Comparison of ENCODE assay signal across 28 cellular contexts in the genomic region with DNA sequence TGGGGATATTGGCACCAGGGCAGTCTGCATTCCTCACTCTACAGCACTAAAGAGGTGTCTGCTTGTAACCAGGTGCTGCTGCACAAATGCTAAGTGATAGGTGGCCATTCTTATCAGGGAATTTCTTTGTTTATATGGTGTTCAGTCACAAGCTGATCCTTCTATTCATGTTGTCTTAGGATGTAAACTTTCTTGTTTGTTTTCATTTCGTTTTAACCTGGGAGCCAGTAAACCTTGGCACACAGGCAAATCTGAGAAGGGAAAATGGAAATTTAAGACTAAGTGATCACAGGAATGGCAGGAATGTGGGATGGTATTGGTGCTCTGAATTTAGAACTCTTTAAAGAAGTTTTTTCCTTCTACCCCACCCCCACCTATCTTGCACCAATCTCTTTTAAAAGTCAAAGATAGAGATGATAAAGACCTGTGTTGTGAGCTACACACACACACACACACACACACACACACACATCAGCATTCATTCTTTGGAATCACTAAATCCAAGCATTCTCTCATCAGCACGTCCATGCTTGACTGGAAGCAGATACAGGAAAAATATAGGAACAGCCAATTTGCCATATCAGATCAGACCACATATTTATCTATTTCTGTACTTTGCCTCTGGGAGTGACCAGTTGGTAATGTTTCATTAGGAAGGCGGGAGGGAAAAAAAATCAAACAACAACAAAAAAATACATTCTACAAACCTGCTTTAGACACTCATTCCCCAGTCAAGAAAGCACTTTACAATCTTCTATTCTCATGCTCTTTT.
A peak's percentile ranks its signal among the peaks of the same experiment; 100 is the strongest.
DNase-seq lines count a peak whose midpoint lies in the region; ATAC-seq and TF ChIP-seq lines count a peak whose summit lies in the region.
"Had no signal": no experiment of that assay in that cellular context is flagged by ENCODE, and none has a peak within 500 bp of the region (broad histone marks: within the 10 kb centered on the region; RNA-seq: fewer than 3 reads in every experiment).

No MANE protein-coding gene starts in this region.

- H3K9me2 ChIP-seq in SK-N-SH: no peaks in the 10 kb centered on the region
- no peaks in the 10 kb centered on the region for H3K9me2 ChIP-seq in hepatocyte (replicated peaks; ENCODE audit: insufficient read depth)

- no peak overlapping the region for H3K4me3 Mint-ChIP-seq in effector memory CD8-positive, alpha-beta T cell
- H3K4me3 Mint-ChIP-seq: activated T-cell treated with anti-CD3 and anti-CD28 coated beads, Interleukin-2, amount 50 U/mL, for 4 hours; CD4-positive, alpha-beta memory T cell; immature natural killer cell; naive thymus-derived CD8-positive, alpha-beta T cell; T-helper 2 cell treated with Interferon-gamma antibody and Interleukin-4, amounts not matched to agents 5 μg/mL and 100 μg/mL, for 36 hours had no signal

- H3K36me3 ChIP-seq in SK-N-SH (replicated peaks in 1 of 2; ENCODE audit: control insufficient read depth in 1 of 2, insufficient read depth in 2 of 2, low read length in 1 of 2) (no peaks in the 10 kb centered on the region), hepatocyte (replicated peaks; ENCODE audit: insufficient read depth, low read depth) (no peaks in the 10 kb centered on the region), mesendoderm (ENCODE audit: control insufficient read depth, insufficient read depth, low read length) (no peaks in the 10 kb centered on the region)
- H3K36me3 ChIP-seq: adrenal gland, brain microvascular endothelial cell, HAP-1, left ventricle myocardium inferior, ovary, spleen, transverse colon had no signal

- no peak overlapping the region for H2BK15ac ChIP-seq in mesendoderm (replicated peaks; ENCODE audit: low read depth)

- no peaks in the 10 kb centered on the region for H3K9me3 ChIP-seq in SK-N-SH
- no peaks in the 10 kb centered on the region for H3K9me3 ChIP-seq in hepatocyte (ENCODE audit: low read depth)
- H3K9me3 ChIP-seq: adrenal gland, HAP-1, left ventricle myocardium inferior, ovary, spleen, transverse colon had no signal

- H3K4me2 ChIP-seq in SK-N-SH: no peak overlapping the region
- H3K4me2 ChIP-seq in hepatocyte: peak overlapping the region; percentile 6
- no peak overlapping the region for H3K4me2 ChIP-seq in mesendoderm (ENCODE audit: low read length)

- H3K4me1 ChIP-seq in SK-N-SH (ENCODE audit: control insufficient read depth in 1 of 2, insufficient read depth in 2 of 2, low read depth in 1 of 2, low read length in 1 of 2): peaks cover 0 to 20% of the 10 kb centered on the region in 2 experiments; a peak in 2 of 4 replicates
- H3K4me1 ChIP-seq in hepatocyte (ENCODE audit: insufficient read depth): peaks cover 9% of the 10 kb centered on the region
- peaks cover 5% of the 10 kb centered on the region for H3K4me1 ChIP-seq in mesendoderm (ENCODE audit: control insufficient read depth, low read depth, low read length)
- H3K4me1 ChIP-seq: adrenal gland, spleen, transverse colon had no signal

- CTCF ChIA-PET in SK-N-SH (lab: Yijun Ruan, JAX): no interaction called here

- H4K20me1 ChIP-seq in SK-N-SH (ENCODE audit: insufficient read depth) (no peaks in the 10 kb centered on the region), hepatocyte (ENCODE audit: insufficient read depth, poor library complexity, severe bottlenecking) (no peaks in the 10 kb centered on the region)

- 60% methylated on average over 3 of the region's 3 CpGs for WGBS in SK-N-SH (ENCODE audit: low lambda C conversion rate)
- WGBS in hepatocyte (ENCODE audit: low lambda C conversion rate, missing lambda C conversion rate): 62% methylated on average over 3 of the region's 3 CpGs
- WGBS in mesendoderm (ENCODE audit: extremely low coverage, insufficient coverage, low lambda C conversion rate): no CpG with 5 or more reads among the region's 3 CpGs

- H4K5ac ChIP-seq in mesendoderm (ENCODE audit: low read length): no peak overlapping the region

- no peak overlapping the region for H3K9ac ChIP-seq in SK-N-SH
- H3K9ac ChIP-seq in mesendoderm (ENCODE audit: low read length): no peak overlapping the region

- H3K36me3 Mint-ChIP-seq in effector memory CD8-positive, alpha-beta T cell (ENCODE audit: insufficient read depth): no peaks in the 10 kb centered on the region
- H3K36me3 Mint-ChIP-seq: CD4-positive, alpha-beta memory T cell; immature natural killer cell; naive thymus-derived CD8-positive, alpha-beta T cell had no signal

- DNase-seq in SK-N-SH (peak; percentile 6), hepatocyte (ENCODE audit: low spot score) (no peak), mesendoderm (peak; percentile 83), T1000 (lab: John Stamatoyannopoulos, UW) (no peak), A172 (ENCODE audit: low spot score) (no peak), UCSD-AML1 (lab: John Stamatoyannopoulos, UW; ENCODE audit: unreplicated experiment) (no peak)
- DNase-seq in effector memory CD8-positive, alpha-beta T cell: no peak
- DNase-seq: activated CD4-positive, alpha-beta T cell treated with anti-CD3 and anti-CD28 coated beads, Interleukin-2, amount 50 U/mL, for 1 hour; activated T-cell treated with anti-CD3 and anti-CD28 coated beads, Interleukin-2, amount 50 U/mL, for 4 hours; adrenal gland; brain microvascular endothelial cell; CD4-positive, alpha-beta memory T cell; DMS 273 treated with DMSO at 0.1 percent for 48 hours; immature natural killer cell; left ventricle myocardium inferior; naive thymus-derived CD8-positive, alpha-beta T cell; NCI-H1092 treated with DMSO at 0.1 percent for 48 hours; NCI-H2029 treated with DMSO at 0.1 percent for 48 hours; ovary; PC-3; Right ventricle myocardium superior; spleen; transverse colon had no signal

- no peak for TF ChIP-seq RAD21 in SK-N-SH (IDR thresholded peaks at IDR 0.05; ENCODE audit: low read length)

- no peaks in the 10 kb centered on the region for H3K27me3 ChIP-seq in SK-N-SH (ENCODE audit: insufficient read depth)
- H3K27me3 ChIP-seq in hepatocyte: no peaks in the 10 kb centered on the region
- H3K27me3 ChIP-seq in mesendoderm (ENCODE audit: insufficient read depth, low read length, poor library complexity): no peaks in the 10 kb centered on the region
- H3K27me3 ChIP-seq: adrenal gland, brain microvascular endothelial cell, ovary, spleen, transverse colon had no signal

- TF ChIP-seq CTCF in SK-N-SH (IDR thresholded peaks at IDR 0.05) (no peak), hepatocyte (IDR thresholded peaks at IDR 0.05; ENCODE audit: poor library complexity) (no peak)

- H2AFZ ChIP-seq in SK-N-SH (ENCODE audit: low read depth) (no peak overlapping the region), hepatocyte (no peak overlapping the region)

- H3K27ac ChIP-seq in SK-N-SH (ENCODE audit: low read depth in 2 of 2, low read length in 1 of 2) (peak overlapping the region in 1 of 2 experiments; percentile 53; a peak in 2 of 4 replicates), hepatocyte (no peak overlapping the region), mesendoderm (ENCODE audit: low read depth, low read length) (peak overlapping the region; percentile 9)
- H3K27ac ChIP-seq: adrenal gland, brain microvascular endothelial cell, left ventricle myocardium inferior, ovary, spleen, transverse colon, VCaP had no signal

- H3K9me3 Mint-ChIP-seq in effector memory CD8-positive, alpha-beta T cell: peaks cover 12 to 17% of the 10 kb centered on the region in 2 donors
- H3K9me3 Mint-ChIP-seq: T-helper 2 cell treated with Interferon-gamma antibody and Interleukin-4, amounts not matched to agents 5 μg/mL and 100 μg/mL, for 36 hours had no signal

- no peak overlapping the region for H3K27ac Mint-ChIP-seq in effector memory CD8-positive, alpha-beta T cell
- H3K27ac Mint-ChIP-seq: CD4-positive, alpha-beta memory T cell; immature natural killer cell; naive thymus-derived CD8-positive, alpha-beta T cell; T-helper 2 cell treated with Interferon-gamma antibody and Interleukin-4, amounts not matched to agents 5 μg/mL and 100 μg/mL, for 36 hours had no signal

- H3K79me1 ChIP-seq in mesendoderm (ENCODE audit: low read length): no peaks in the 10 kb centered on the region

- H2AK5ac ChIP-seq in mesendoderm (ENCODE audit: low read length): no peak overlapping the region

- no peak overlapping the region for H2BK5ac ChIP-seq in mesendoderm (ENCODE audit: low read length)

- H2BK120ac ChIP-seq in mesendoderm (ENCODE audit: low read depth, low read length): no peak overlapping the region

- H3K4me3 ChIP-seq in SK-N-SH (ENCODE audit: low read depth in 2 of 2, low read length in 1 of 2): no peak overlapping the region
- no peak overlapping the region for H3K4me3 ChIP-seq in hepatocyte
- H3K4me3 ChIP-seq in mesendoderm (ENCODE audit: low read length): no peak overlapping the region
- H3K4me3 ChIP-seq: adrenal gland, HAP-1, K562, left ventricle myocardium inferior, ovary, spleen, transverse colon had no signal

- peak overlapping the region; percentile 8 for H3K18ac ChIP-seq in mesendoderm (ENCODE audit: low read length)

- H4K8ac ChIP-seq in mesendoderm (ENCODE audit: low read depth, low read length): no peak overlapping the region

- no peak overlapping the region for H3K56ac ChIP-seq in mesendoderm (ENCODE audit: low read length)

- no peaks in the 10 kb centered on the region for H3F3A ChIP-seq in SK-N-SH (replicated peaks; ENCODE audit: insufficient read depth)

- peak in 1 of 2 experiments; percentile 78; a peak in 2 of 4 replicates for TF ChIP-seq EP300 in SK-N-SH (IDR thresholded peaks at IDR 0.05; ENCODE audit: borderline replicate concordance in 1 of 2, low read depth in 1 of 2, low read length in 1 of 2)

- H3K23ac ChIP-seq in mesendoderm (ENCODE audit: low read length): peak overlapping the region; percentile 4

- H3K27me3 Mint-ChIP-seq in effector memory CD8-positive, alpha-beta T cell: no peaks in the 10 kb centered on the region
- H3K27me3 Mint-ChIP-seq: CD4-positive, alpha-beta memory T cell had no signal

- no peak for ATAC-seq in SK-N-SH treated with all-trans-retinoic acid at 6 μM for 48 hours
- ATAC-seq in effector memory CD8-positive, alpha-beta T cell (replicated peaks): no peak
- ATAC-seq: activated T-cell treated with anti-CD3 and anti-CD28 coated beads, Interleukin-2, amount 50 U/mL, for 4 hours; K562; naive thymus-derived CD8-positive, alpha-beta T cell; PC-3 had no signal

- H3K79me2 ChIP-seq in SK-N-SH (ENCODE audit: insufficient read depth) (no peaks in the 10 kb centered on the region), hepatocyte (no peaks in the 10 kb centered on the region), mesendoderm (ENCODE audit: control insufficient read depth, insufficient read depth, low read length) (no peaks in the 10 kb centered on the region)

- no peaks in the 10 kb centered on the region for H3K4me1 Mint-ChIP-seq in effector memory CD8-positive, alpha-beta T cell (ENCODE audit: low read depth in 2 of 2)
- H3K4me1 Mint-ChIP-seq: CD4-positive, alpha-beta memory T cell; immature natural killer cell; naive thymus-derived CD8-positive, alpha-beta T cell had no signal

- POLR2A ChIA-PET in SK-N-SH (lab: Yijun Ruan, JAX): no interaction called here

- peak overlapping the region; percentile 55 for H3K4ac ChIP-seq in mesendoderm (ENCODE audit: low read depth, low read length)

TF ChIP-seq in SK-N-SH, 30 proteins besides CTCF, POLR2A, EP300 and RAD21 (continues in another document):
- no peak for TF ChIP-seq NFIC (IDR thresholded peaks at IDR 0.05; ENCODE audit: borderline replicate concordance)
- peak; percentile 57; the same call in 1 of the 2 replicates for TF ChIP-seq RCOR1 (IDR thresholded peaks at IDR 0.05; ENCODE audit: low read length)

Comparison
In these comparisons a context has a peak if more than half of its experiments do, and no peak if none do; other contexts are left out.
1. DNase-seq: peak in SK-N-SH (single experiment) and mesendoderm (single experiment); none in hepatocyte (single experiment), T1000 (single experiment), A172 (single experiment), UCSD-AML1 (single experiment) and effector memory CD8-positive, alpha-beta T cell (0 of 3).